In genomic region chr9:10251490-10251889, GRCh38 we compare ENCODE assay signal across 17 cellular contexts.
DNase-seq lines count a peak whose midpoint lies in the region; ATAC-seq and TF ChIP-seq lines count a peak whose summit lies in the region.
"Had no signal": no experiment of that assay in that cellular context is flagged by ENCODE, and none has a peak within 500 bp of the region (broad histone marks: within the 10 kb centered on the region; RNA-seq: fewer than 3 reads in every experiment).

No MANE protein-coding gene starts in this region.

- dilution Hi-C loops in IMR-90 (cut with HindIII; ENCODE audit: low sequenced_read_pairs, unreplicated experiment) = no loop called here

- TF ChIP-seq CTCF in IMR-90 (conservative IDR thresholded peaks at IDR 0.05; ENCODE audit: low read depth, low read length) = no peak
- no peak for TF ChIP-seq CTCF in foreskin keratinocyte (conservative IDR thresholded peaks at IDR 0.05)

- H3K4ac ChIP-seq in IMR-90 (ENCODE audit: low read depth, low read length) = no peak overlapping the region

- no peaks in the 10 kb centered on the region for H3K79me1 ChIP-seq in IMR-90 (ENCODE audit: low read depth in 1 of 2, low read length in 2 of 2)

- H3K9me3 ChIP-seq in IMR-90 (ENCODE audit: control insufficient read depth, insufficient read depth, low read length) = no peaks in the 10 kb centered on the region
- H3K9me3 ChIP-seq: pancreas had no signal

- POLR2A ChIA-PET in IMR-90 (lab: Charles Lee; ENCODE audit: unreplicated experiment) = no interaction called here
- POLR2A ChIA-PET in naive thymus-derived CD8-positive, alpha-beta T cell (lab: Charles Lee) = no interaction called here

- H3K4me3 Mint-ChIP-seq in naive thymus-derived CD8-positive, alpha-beta T cell = no peak overlapping the region
- H3K4me3 Mint-ChIP-seq: B cell, naive B cell had no signal

- no peak overlapping the region for H3K56ac ChIP-seq in IMR-90 (ENCODE audit: extremely low read depth, insufficient read depth, low read length)

- H3K4me1 ChIP-seq in IMR-90 (ENCODE audit: control insufficient read depth, insufficient read depth, low read length) = no peaks in the 10 kb centered on the region
- H3K4me1 ChIP-seq in foreskin keratinocyte = no peaks in the 10 kb centered on the region
- H3K4me1 ChIP-seq: pancreas had no signal

- H2BK5ac ChIP-seq in IMR-90 (ENCODE audit: low read depth, low read length, poor library complexity, severe bottlenecking) = no peak overlapping the region

- no peak overlapping the region for H2BK15ac ChIP-seq in IMR-90 (ENCODE audit: low read depth, low read length)

- no peaks in the 10 kb centered on the region for H3K36me3 ChIP-seq in IMR-90 (ENCODE audit: control insufficient read depth, insufficient read depth, low read length)
- H3K36me3 ChIP-seq: pancreas had no signal

- no peak overlapping the region for H3K27ac Mint-ChIP-seq in naive thymus-derived CD8-positive, alpha-beta T cell
- H3K27ac Mint-ChIP-seq: B cell had no signal

- H4K91ac ChIP-seq in IMR-90 (ENCODE audit: insufficient read depth, low read depth, low read length) = no peak overlapping the region

- no peak overlapping the region for H3K23ac ChIP-seq in IMR-90 (ENCODE audit: low read depth, low read length)

- no peaks in the 10 kb centered on the region for H3K27me3 Mint-ChIP-seq in naive thymus-derived CD8-positive, alpha-beta T cell
- H3K27me3 Mint-ChIP-seq: B cell, naive B cell had no signal

- H3K36me3 Mint-ChIP-seq in naive thymus-derived CD8-positive, alpha-beta T cell = no peaks in the 10 kb centered on the region
- H3K36me3 Mint-ChIP-seq: naive B cell had no signal

- no peak overlapping the region for H2AK5ac ChIP-seq in IMR-90 (ENCODE audit: low read depth, low read length)

- no peak overlapping the region for H3K4me3 ChIP-seq in IMR-90 (ENCODE audit: insufficient read depth, low read depth, low read length)
- H3K4me3 ChIP-seq: pancreas, skin epidermis had no signal

- H3K4me1 Mint-ChIP-seq in naive thymus-derived CD8-positive, alpha-beta T cell = no peaks in the 10 kb centered on the region
- H3K4me1 Mint-ChIP-seq: B cell, naive B cell had no signal

- no peak overlapping the region for H2BK120ac ChIP-seq in IMR-90 (ENCODE audit: low read depth, low read length)

- H3K27ac ChIP-seq in IMR-90 (ENCODE audit: insufficient read depth, low read length) (no peak overlapping the region), foreskin keratinocyte (no peak overlapping the region)
- H3K27ac ChIP-seq: pancreas, skin epidermis had no signal

- H2AK9ac ChIP-seq in IMR-90 (replicated peaks; ENCODE audit: low read depth, low read length, poor library complexity) = no peak overlapping the region

- H3K9me1 ChIP-seq in IMR-90 (ENCODE audit: insufficient read depth, low read length) = no peaks in the 10 kb centered on the region

- H3K9me3 Mint-ChIP-seq in naive thymus-derived CD8-positive, alpha-beta T cell = peaks cover 0 to 5% (median 2%) of the 10 kb centered on the region in 9 donors
- H3K9me3 Mint-ChIP-seq: naive B cell had no signal

- no peak for ATAC-seq in IMR-90 (ENCODE audit: low read depth)
- ATAC-seq in foreskin keratinocyte = peak; percentile 77
- no peak for ATAC-seq in GM18907 (IDR thresholded peaks at IDR 0.05; ENCODE audit: unreplicated experiment)
- ATAC-seq in naive thymus-derived CD8-positive, alpha-beta T cell = no peak
- ATAC-seq: activated CD4-positive, CD25-positive, alpha-beta regulatory T cell treated with anti-CD3 and anti-CD28 coated beads, Interleukin-2, amount 50 U/mL, for 24 hours had no signal

- H2BK20ac ChIP-seq in IMR-90 (ENCODE audit: low read depth, low read length) = no peak overlapping the region

- H3K27me3 ChIP-seq in IMR-90 (ENCODE audit: control insufficient read depth, insufficient read depth, low read length) (no peaks in the 10 kb centered on the region), foreskin keratinocyte (no peaks in the 10 kb centered on the region)
- H3K27me3 ChIP-seq: pancreas had no signal

- TF ChIP-seq RAD21 in IMR-90 (IDR thresholded peaks at IDR 0.05; ENCODE audit: low read length) = no peak

- H3K18ac ChIP-seq in IMR-90 (ENCODE audit: low read depth, low read length) = no peak overlapping the region

- H4K8ac ChIP-seq in IMR-90 (ENCODE audit: low read depth in 2 of 2, low read length in 2 of 2) = no peak overlapping the region

- CTCF ChIA-PET in IMR-90 (lab: Yijun Ruan, JAX) = no interaction called here

- no peak overlapping the region for H2AFZ ChIP-seq in IMR-90 (replicated peaks; ENCODE audit: low read length, poor library complexity)

- DNase-seq in IMR-90 (peak; percentile 52), amniotic epithelial cell (ENCODE audit: low read depth) (peak; percentile 98), foreskin keratinocyte (peak; percentile 66 to 82), renal cortical epithelial cell (ENCODE audit: low read depth) (peak; percentile 73), NCI-H510A treated with DMSO at 0.1 percent for 48 hours (lab: John Stamatoyannopoulos, UW) (no peak)
- DNase-seq in naive thymus-derived CD8-positive, alpha-beta T cell = no peak
- DNase-seq: activated gamma-delta T cell; amygdala; H7; naive B cell; NCI-H2081 treated with DMSO at 0.1 percent for 48 hours; stimulated activated CD4-positive, alpha-beta T cell treated with anti-CD3 and anti-CD28 coated beads, Interleukin-2, amount 100 ng/mL, for 48 hours had no signal

- no TSS peak for BruUV-seq in IMR-90 (replicated peaks; lab: Mats Ljungman, UMichigan)

- H3K9ac ChIP-seq in IMR-90 (ENCODE audit: low read depth, low read length) = no peak overlapping the region

- no peak overlapping the region for H4K5ac ChIP-seq in IMR-90 (ENCODE audit: low read depth, low read length)

- intact Hi-C loops in IMR-90 (cut with micrococcal nuclease) = no loop called here

- H3K14ac ChIP-seq in IMR-90 (replicated peaks; ENCODE audit: low read depth, low read length) = no peak overlapping the region

- H4K20me1 ChIP-seq in IMR-90 (ENCODE audit: insufficient read depth, low read length) = no peaks in the 10 kb centered on the region

- no peak overlapping the region for H3K4me2 ChIP-seq in IMR-90 (ENCODE audit: low read depth, low read length)

- in situ Hi-C loops in IMR-90 (cut with MboI; ENCODE audit: low sequenced_read_pairs) = no loop called here

- TF ChIP-seq POLR2A in IMR-90 (IDR thresholded peaks at IDR 0.05; ENCODE audit: low read depth, low read length) = no peak

- no CpG with 5 or more reads among the region's 1 CpG for whole genome bisulfite sequencing in IMR-90 (ENCODE audit: extremely low coverage in 2 of 2, insufficient read length in 1 of 2), 2 experiments

TF ChIP-seq in IMR-90, 13 proteins besides CTCF, POLR2A, EP300 and RAD21:
- TF ChIP-seq MXI1 (IDR thresholded peaks at IDR 0.05; ENCODE audit: borderline replicate concordance, low read depth, low read length) (no peak), ELK1 (IDR thresholded peaks at IDR 0.05; ENCODE audit: borderline replicate concordance, low read depth, low read length) (no peak), RFX5 (IDR thresholded peaks at IDR 0.05; ENCODE audit: low read depth, low read length) (no peak), USF2 (IDR thresholded peaks at IDR 0.05; ENCODE audit: low read depth, low read length) (no peak), FOS (IDR thresholded peaks at IDR 0.05; ENCODE audit: low read depth, low read length) (no peak), CEBPB (IDR thresholded peaks at IDR 0.05; ENCODE audit: low read depth, low read length) (peak; percentile 26; the same call in 1 of the 2 replicates)
TF ChIP-seq in IMR-90: peak in this region for 1.

Comparison
In these comparisons a context has a peak if more than half of its experiments do, and no peak if none do; other contexts are left out.
1. DNase-seq: peak in IMR-90 (single experiment), amniotic epithelial cell (single experiment), foreskin keratinocyte (2 of 2) and renal cortical epithelial cell (single experiment); none in NCI-H510A treated with DMSO at 0.1 percent for 48 hours (single experiment) and naive thymus-derived CD8-positive, alpha-beta T cell (0 of 10).